In the genomic region with DNA sequence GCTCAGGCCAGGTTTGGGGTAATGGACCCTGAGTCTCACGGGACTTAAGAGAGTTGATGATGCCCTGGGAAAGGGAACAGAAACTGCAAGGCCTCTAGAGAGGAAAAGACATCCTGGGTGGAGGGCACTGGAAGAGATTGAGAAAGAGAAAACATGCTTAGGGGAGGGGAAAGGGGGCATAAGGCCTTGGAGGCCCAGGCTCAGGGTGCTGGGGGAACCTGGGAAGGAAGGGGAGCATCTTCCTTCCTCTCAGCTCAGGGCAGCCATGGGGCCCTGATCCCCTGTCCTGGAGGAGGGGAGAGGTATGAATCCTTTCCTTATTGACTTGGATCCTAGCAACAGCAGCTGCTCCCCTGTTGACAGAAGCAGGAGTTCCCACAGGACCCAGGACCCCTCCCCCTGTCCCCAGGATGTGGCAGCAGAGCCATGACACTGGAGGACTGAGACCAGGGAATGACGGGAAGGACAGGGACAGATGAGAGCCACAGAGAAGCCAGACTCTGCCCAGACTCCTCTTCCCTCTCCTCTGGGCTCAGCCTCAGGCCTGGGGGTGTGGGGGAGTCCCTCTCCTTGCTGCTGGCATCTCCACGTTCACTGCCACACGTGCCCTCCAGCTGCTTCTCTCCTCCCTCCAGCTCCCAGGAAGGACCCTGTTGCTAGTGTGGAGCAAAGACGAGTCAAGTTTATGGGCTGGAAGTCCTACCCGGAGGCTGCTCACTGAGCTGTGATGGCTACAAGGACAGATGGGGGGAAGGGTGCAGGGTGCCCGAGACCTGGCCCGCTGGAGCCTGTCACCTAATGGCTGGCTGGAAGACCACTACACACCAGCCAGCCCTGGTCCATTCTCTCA, we compare ENCODE assay signal across 9 cellular contexts. TPM values are rescaled to one million over a fixed set of nuclear protein-coding genes. Genes with fewer than 3 reads are reported as not detected.
DNase-seq lines count a peak whose midpoint lies in the region; ATAC-seq and TF ChIP-seq lines count a peak whose summit lies in the region.
"Had no signal": no experiment of that assay in that cellular context is flagged by ENCODE, and none has a peak within 500 bp of the region (broad histone marks: within the 10 kb centered on the region; RNA-seq: fewer than 3 reads in every experiment).

No MANE protein-coding gene starts in this region.

- no peak overlapping the region for H3K4me3 Mint-ChIP-seq in naive thymus-derived CD4-positive, alpha-beta T cell

- DNase-seq in MM.1S, result no peak
- peak in 1 of 4 donors; percentile 13 for DNase-seq in body of pancreas
- no peak for DNase-seq in naive thymus-derived CD4-positive, alpha-beta T cell
- DNase-seq in LoVo (ENCODE audit: low spot score), result no peak
- DNase-seq in NCI-H1105 (lab: John Stamatoyannopoulos, UW), result no peak
- DNase-seq: OCI-M1 had no signal

- H3K27me3 ChIP-seq in BLaER1 (no peaks in the 10 kb centered on the region), MM.1S (replicated peaks; ENCODE audit: insufficient read depth, low read length) (no peaks in the 10 kb centered on the region), body of pancreas (no peaks in the 10 kb centered on the region)
- no peaks in the 10 kb centered on the region for H3K27me3 ChIP-seq in naive thymus-derived CD4-positive, alpha-beta T cell (ENCODE audit: control insufficient read depth in 2 of 2, insufficient read depth in 2 of 2, low read length in 2 of 2)

- H3K79me2 ChIP-seq in MM.1S (ENCODE audit: low read length), result 0 out of 2 replicates have a peak, but pooled peaks cover 3% of the 10 kb centered on the region

- no peaks in the 10 kb centered on the region for H3K9me3 Mint-ChIP-seq in naive thymus-derived CD4-positive, alpha-beta T cell

- H4K20me1 ChIP-seq in BLaER1, result peaks cover 30% of the 10 kb centered on the region; the same call in 1 of the 2 replicates
- no peaks in the 10 kb centered on the region for H4K20me1 ChIP-seq in MM.1S (ENCODE audit: insufficient read depth, low read length)

- H3K36me3 ChIP-seq in BLaER1 (peaks cover 45% of the 10 kb centered on the region), MM.1S (replicated peaks; ENCODE audit: insufficient read depth, low read length) (no peaks in the 10 kb centered on the region), body of pancreas (replicated peaks in 1 of 2; ENCODE audit: insufficient read depth in 1 of 2, low read depth in 2 of 2) (peaks cover 0 to 11% of the 10 kb centered on the region in 2 donors)
- peaks cover 0 to 47% (median 0%) of the 10 kb centered on the region in 3 experiments for H3K36me3 ChIP-seq in naive thymus-derived CD4-positive, alpha-beta T cell (ENCODE audit: control insufficient read depth in 2 of 3, insufficient read depth in 3 of 3, low read length in 3 of 3)

- H3K27me3 Mint-ChIP-seq in naive thymus-derived CD4-positive, alpha-beta T cell, result no peaks in the 10 kb centered on the region

- peak overlapping the region; percentile 77 for H3K4me2 ChIP-seq in BLaER1
- peak overlapping the region; percentile 25 for H3K4me2 ChIP-seq in MM.1S (ENCODE audit: low read depth, low read length)

- peaks cover 12% of the 10 kb centered on the region for H3F3A ChIP-seq in MM.1S (ENCODE audit: insufficient read depth, low read length)

- peaks cover 7 to 34% (median 22%) of the 10 kb centered on the region in 7 donors for H3K4me1 Mint-ChIP-seq in naive thymus-derived CD4-positive, alpha-beta T cell

- 61 to 66% methylated on average over 7 to 8 of the region's 8 CpGs for WGBS in body of pancreas, 2 donors

- ATAC-seq in body of pancreas (no peak), HG03039 (IDR thresholded peaks at IDR 0.05; ENCODE audit: unreplicated experiment) (no peak), GM19395 (IDR thresholded peaks at IDR 0.05; ENCODE audit: unreplicated experiment) (no peak)
- no peak for ATAC-seq in naive thymus-derived CD4-positive, alpha-beta T cell

- H3K9ac ChIP-seq in BLaER1, result peak overlapping the region; percentile 69
- H3K9ac ChIP-seq in MM.1S (ENCODE audit: low read length), result no peak overlapping the region

- POLR2A ChIA-PET in naive thymus-derived CD4-positive, alpha-beta T cell (lab: Charles Lee), result interaction anchor here (0.9 kb wide), 1 partner anchor 75 kb away, joined by 3 read pairs; no protein-coding TSS in a partner anchor

- no peak for TF ChIP-seq CTCF in MM.1S (IDR thresholded peaks at IDR 0.05; ENCODE audit: low read length)
- TF ChIP-seq CTCF in body of pancreas (IDR thresholded peaks at IDR 0.05), result no peak

- CTCF ChIA-PET in naive thymus-derived CD4-positive, alpha-beta T cell (lab: Charles Lee), result no interaction called here

- TF ChIP-seq POLR2A in body of pancreas (IDR thresholded peaks at IDR 0.05), result no peak

- H3K36me3 Mint-ChIP-seq in naive thymus-derived CD4-positive, alpha-beta T cell, result peaks cover 4 to 11% (median 6%) of the 10 kb centered on the region in 5 donors

- H3K27ac Mint-ChIP-seq in naive thymus-derived CD4-positive, alpha-beta T cell, result peak overlapping the region in 5 of 9 donors; percentile 7 to 87 (median 47)

- H3K9me3 ChIP-seq in BLaER1 (no peaks in the 10 kb centered on the region), MM.1S (replicated peaks; ENCODE audit: insufficient read depth, low read length) (no peaks in the 10 kb centered on the region), body of pancreas (no peaks in the 10 kb centered on the region)
- no peaks in the 10 kb centered on the region for H3K9me3 ChIP-seq in naive thymus-derived CD4-positive, alpha-beta T cell (ENCODE audit: control insufficient read depth in 2 of 3, low read length in 3 of 3)

- peaks cover 69% of the 10 kb centered on the region for H3K4me1 ChIP-seq in BLaER1
- peaks cover 39% of the 10 kb centered on the region for H3K4me1 ChIP-seq in MM.1S (ENCODE audit: low read length)
- peaks cover 49% of the 10 kb centered on the region for H3K4me1 ChIP-seq in body of pancreas
- H3K4me1 ChIP-seq in naive thymus-derived CD4-positive, alpha-beta T cell (ENCODE audit: control insufficient read depth in 2 of 2, insufficient read depth in 2 of 2, low read length in 2 of 2), result peaks cover 0 to 7% of the 10 kb centered on the region in 2 donors

- H3K27ac ChIP-seq in BLaER1 (peak overlapping the region; percentile 71), MM.1S (ENCODE audit: low read length) (peak overlapping the region; percentile 20; the same call in 1 of the 2 replicates), body of pancreas (peak overlapping the region in 3 of 4 donors; percentile 45 to 66 (median 59))
- H3K27ac ChIP-seq in naive thymus-derived CD4-positive, alpha-beta T cell (ENCODE audit: low read depth, low read length), result no peak overlapping the region

- H3K4me3 ChIP-seq in BLaER1, result no peak overlapping the region
- no peak overlapping the region for H3K4me3 ChIP-seq in MM.1S (ENCODE audit: low read length)
- no peak overlapping the region for H3K4me3 ChIP-seq in body of pancreas
- H3K4me3 ChIP-seq in naive thymus-derived CD4-positive, alpha-beta T cell (ENCODE audit: low read length), result no peak overlapping the region

- H3K9me2 ChIP-seq in MM.1S (replicated peaks; ENCODE audit: insufficient read depth, low read length), result no peaks in the 10 kb centered on the region

- intact Hi-C loops in body of pancreas (cut with DNase I), result loop anchor here (10.0 kb wide), 1 partner anchor 393 kb away; the partner anchor contains the start of genes BCS1L and ZNF142
- intact Hi-C loops in naive thymus-derived CD4-positive, alpha-beta T cell (cut with micrococcal nuclease), result no loop called here

- no peak overlapping the region for H2AFZ ChIP-seq in MM.1S (ENCODE audit: low read length)

RNA-seq across cellular contexts. Expression of gene GPBAR1, which starts 0.8 kb away (rescaled TPM):
- total RNA-seq in body of pancreas, result 10 to 100 TPM in 1 of 2 donors, 1 to 10 TPM in 1; 3.1 to 90.3 TPM
- 10 to 100 TPM in 1 of 5 experiments, 1 to 10 TPM in 3, under 1 TPM in 1; 0.80 to 12.9 (median 1.9) TPM for total RNA-seq in naive thymus-derived CD4-positive, alpha-beta T cell
- polyA plus RNA-seq in naive thymus-derived CD4-positive, alpha-beta T cell, result under 1 TPM; 0.15 to 0.27 TPM

RNA-seq across cellular contexts. Expression of gene AAMP, which starts 8.3 kb away (rescaled TPM):
- 100 to 1,000 TPM in 1 of 2 donors, 10 to 100 TPM in 1; 61.5 to 114 TPM for total RNA-seq in body of pancreas
- 10 to 100 TPM; 54.1 to 67.0 (median 61.2) TPM for total RNA-seq in naive thymus-derived CD4-positive, alpha-beta T cell
- polyA plus RNA-seq in naive thymus-derived CD4-positive, alpha-beta T cell, result 100 to 1,000 TPM in 1 of 2 donors, 10 to 100 TPM in 1; 98.6 to 108 TPM

RNA-seq across cellular contexts. Expression of gene PNKD, which starts 8.7 kb away (rescaled TPM):
- 10 to 100 TPM; 17.1 to 21.3 TPM for total RNA-seq in body of pancreas
- total RNA-seq in naive thymus-derived CD4-positive, alpha-beta T cell, result 10 to 100 TPM; 18.5 to 38.4 (median 25.2) TPM
- polyA plus RNA-seq in naive thymus-derived CD4-positive, alpha-beta T cell, result 100 to 1,000 TPM in 1 of 2 donors, 10 to 100 TPM in 1; 92.2 to 108 TPM

RNA-seq across cellular contexts. Expression of gene TMBIM1, which starts 30.7 kb away (rescaled TPM):
- total RNA-seq in body of pancreas, result 100 to 1,000 TPM; 125 to 148 TPM
- total RNA-seq in naive thymus-derived CD4-positive, alpha-beta T cell, result 100 to 1,000 TPM in 2 of 5 experiments, 10 to 100 TPM in 3; 51.7 to 112 (median 83.8) TPM
- polyA plus RNA-seq in naive thymus-derived CD4-positive, alpha-beta T cell, result 100 to 1,000 TPM in 1 of 2 donors, 10 to 100 TPM in 1; 92.4 to 115 TPM

RNA-seq across cellular contexts. Expression of gene ARPC2, which starts 44.7 kb away (rescaled TPM):
- 10 to 100 TPM; 68.6 to 96.2 TPM for total RNA-seq in body of pancreas
- total RNA-seq in naive thymus-derived CD4-positive, alpha-beta T cell, result 100 to 1,000 TPM; 330 to 694 (median 368) TPM
- 100 to 1,000 TPM; 628 to 638 TPM for polyA plus RNA-seq in naive thymus-derived CD4-positive, alpha-beta T cell
